12 cellular contexts compared by ENCODE assay signal in the genomic region with DNA sequence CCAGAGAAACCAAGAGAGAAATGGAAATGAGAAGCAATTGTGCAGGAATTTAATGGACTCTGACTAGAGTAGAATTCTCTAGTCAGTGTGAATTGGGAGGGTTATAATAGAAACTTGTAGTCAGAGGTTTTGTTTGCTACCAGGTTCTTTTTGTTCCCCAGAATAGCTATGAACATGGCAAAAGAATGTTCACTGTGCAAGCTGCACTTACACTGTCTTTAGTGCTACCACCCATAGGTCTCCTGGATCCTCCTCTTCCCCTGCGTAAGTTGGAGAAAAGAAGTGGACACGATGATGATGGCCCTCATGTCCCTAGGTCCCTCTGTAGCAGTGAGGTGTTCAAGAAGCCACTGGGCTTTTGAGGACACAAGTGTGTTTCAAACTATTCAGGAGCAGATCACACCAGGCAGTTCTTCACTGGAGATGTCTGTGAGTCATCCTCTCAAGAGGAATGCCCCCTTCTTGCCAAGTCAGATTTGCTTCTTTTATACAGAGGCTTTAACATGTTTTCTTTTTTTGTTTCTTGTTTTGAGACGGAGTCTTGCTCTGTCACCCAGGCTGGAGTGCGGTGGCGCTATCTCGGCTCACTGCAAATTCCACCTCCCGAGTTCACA. TPM values are rescaled to one million over a fixed set of nuclear protein-coding genes. Genes with fewer than 3 reads are reported as not detected.
DNase-seq lines count a peak whose midpoint lies in the region; ATAC-seq, FAIRE-seq and TF ChIP-seq lines count a peak whose summit lies in the region.
"Had no signal": no experiment of that assay in that cellular context is flagged by ENCODE, and none has a peak within 500 bp of the region (broad histone marks: within the 10 kb centered on the region; RNA-seq: fewer than 3 reads in every experiment).

No MANE protein-coding gene starts in this region.

- no peak overlapping the region for H3K4me3 ChIP-seq in AG10803 (ENCODE audit: low read length)
- H3K4me3 ChIP-seq in HFF-Myc (replicated peaks; ENCODE audit: low read depth, low read length): no peak overlapping the region
- no peak overlapping the region for H3K4me3 ChIP-seq in bronchial epithelial cell (ENCODE audit: low read depth, low read length)

- H3K27me3 ChIP-seq in bronchial epithelial cell (ENCODE audit: control insufficient read depth, insufficient read depth, low read length): no peaks in the 10 kb centered on the region

- H3K36me3 ChIP-seq in bronchial epithelial cell (ENCODE audit: control insufficient read depth, insufficient read depth, low read length): no peaks in the 10 kb centered on the region

- no peak for ATAC-seq in GM19397 (IDR thresholded peaks at IDR 0.05; ENCODE audit: unreplicated experiment)
- ATAC-seq: Panc1 had no signal

- DNase-seq in AG10803 (ENCODE audit: low read depth) (peak; percentile 76), HFF-Myc (ENCODE audit: extremely low read depth, low read depth) (peak; percentile 21), bronchial epithelial cell (ENCODE audit: low read depth) (peak; percentile 24), kidney tubule cell (ENCODE audit: low spot score) (peak; percentile 32), NOMO-1 (lab: John Stamatoyannopoulos, UW; ENCODE audit: unreplicated experiment in 2 of 2) (no peak), medulla oblongata (ENCODE audit: extremely low spot score) (no peak), SHP77 (lab: John Stamatoyannopoulos, UW) (no peak)
- DNase-seq: COR-L47, Kasumi-1 had no signal

- FAIRE-seq in bronchial epithelial cell (lab: Jason Lieb, UNC): no peak

- TF ChIP-seq CTCF in AG10803 (conservative IDR thresholded peaks at IDR 0.05; ENCODE audit: low read length): no peak
- TF ChIP-seq CTCF in HFF-Myc (IDR thresholded peaks at IDR 0.05; ENCODE audit: low read depth, low read length, missing control alignments): no peak
- TF ChIP-seq CTCF in bronchial epithelial cell (IDR thresholded peaks at IDR 0.05; ENCODE audit: insufficient read depth, low read length, severe bottlenecking): no peak

RNA-seq across cellular contexts. Expression of gene SMIM8, which starts 47.6 kb away (rescaled TPM):
- total RNA-seq in bronchial epithelial cell: 5.0 and 7.2 TPM in 2 replicates

RNA-seq across cellular contexts. Expression of gene GJB7, which starts 54.3 kb away (rescaled TPM):
- total RNA-seq in bronchial epithelial cell: not detected in 2 replicates
- total RNA-seq: activated T-helper 2 cell treated with anti-CD3 and anti-CD28 coated beads, Interferon-gamma antibody, Interleukin-2, Interleukin-4, amounts not matched to agents 10 μg/mL and 5 μg/mL and 100 μg/mL, durations not matched to agents 14 hours and 24 hours and 36 hours had no signal

Comparison
In these comparisons a context has a peak if more than half of its experiments do, and no peak if none do; other contexts are left out.
1. DNase-seq: peak in AG10803 (single experiment), HFF-Myc (single experiment), bronchial epithelial cell (single experiment) and kidney tubule cell (single experiment); none in NOMO-1 (0 of 2), medulla oblongata (single experiment) and SHP77 (0 of 2).